1 cellular context compared by ENCODE assay signal in the genomic region with DNA sequence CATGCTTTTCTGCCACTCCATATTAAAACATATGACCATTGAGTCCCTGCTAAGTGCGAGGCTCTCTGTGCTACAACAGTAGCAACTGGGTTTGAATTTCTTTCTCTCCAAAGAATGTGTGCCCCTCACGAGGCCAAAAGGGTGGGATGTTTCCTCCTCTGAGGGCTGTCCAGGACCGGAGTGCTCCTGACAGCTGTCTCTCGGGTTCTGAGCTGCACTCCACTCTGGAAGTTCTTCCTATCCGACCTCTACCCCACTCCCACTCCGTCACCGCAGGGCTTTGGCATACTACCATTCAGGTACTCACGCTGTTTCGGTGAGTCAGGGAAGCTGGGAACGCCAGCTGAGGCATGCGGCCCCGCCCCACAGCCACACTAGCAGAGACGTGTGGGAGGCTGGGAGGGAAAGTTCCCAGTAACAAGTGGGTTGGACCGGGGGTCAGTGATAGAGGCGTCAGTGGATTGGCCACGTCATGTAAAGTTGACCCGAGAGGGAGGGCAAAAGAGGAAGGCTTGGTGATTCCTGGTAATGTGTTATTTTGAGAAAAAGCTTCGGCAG.
A peak's percentile ranks its signal among the peaks of the same experiment; 100 is the strongest.
TF ChIP-seq lines count a peak whose summit lies in the region.

No MANE protein-coding gene starts in this region.

TF ChIP-seq in HEK293, 187 proteins besides CTCF, POLR2A, EP300 and RAD21 (continued from another document and continues in another):
- TF ChIP-seq, protein P1, sequence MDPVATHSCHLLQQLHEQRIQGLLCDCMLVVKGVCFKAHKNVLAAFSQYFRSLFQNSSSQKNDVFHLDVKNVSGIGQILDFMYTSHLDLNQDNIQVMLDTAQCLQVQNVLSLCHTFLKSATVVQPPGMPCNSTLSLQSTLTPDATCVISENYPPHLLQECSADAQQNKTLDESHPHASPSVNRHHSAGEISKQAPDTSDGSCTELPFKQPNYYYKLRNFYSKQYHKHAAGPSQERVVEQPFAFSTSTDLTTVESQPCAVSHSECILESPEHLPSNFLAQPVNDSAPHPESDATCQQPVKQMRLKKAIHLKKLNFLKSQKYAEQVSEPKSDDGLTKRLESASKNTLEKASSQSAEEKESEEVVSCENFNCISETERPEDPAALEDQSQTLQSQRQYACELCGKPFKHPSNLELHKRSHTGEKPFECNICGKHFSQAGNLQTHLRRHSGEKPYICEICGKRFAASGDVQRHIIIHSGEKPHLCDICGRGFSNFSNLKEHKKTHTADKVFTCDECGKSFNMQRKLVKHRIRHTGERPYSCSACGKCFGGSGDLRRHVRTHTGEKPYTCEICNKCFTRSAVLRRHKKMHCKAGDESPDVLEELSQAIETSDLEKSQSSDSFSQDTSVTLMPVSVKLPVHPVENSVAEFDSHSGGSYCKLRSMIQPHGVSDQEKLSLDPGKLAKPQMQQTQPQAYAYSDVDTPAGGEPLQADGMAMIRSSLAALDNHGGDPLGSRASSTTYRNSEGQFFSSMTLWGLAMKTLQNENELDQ (tag by site-specific recombination; IDR thresholded peaks at IDR 0.05; ENCODE audit: low read depth) = no peak
- TF ChIP-seq ZNF335 (tag by site-specific recombination; conservative IDR thresholded peaks at IDR 0.05) = no peak
- no peak for TF ChIP-seq HOXC10 (CRISPR knock-in tag; IDR thresholded peaks at IDR 0.05)
- TF ChIP-seq ZBTB8A (tag by site-specific recombination; IDR thresholded peaks at IDR 0.05) = no peak
- TF ChIP-seq HOXD13 (CRISPR knock-in tag; IDR thresholded peaks at IDR 0.05; ENCODE audit: borderline replicate concordance) = no peak
- no peak for TF ChIP-seq ZNF791 (tag by site-specific recombination; IDR thresholded peaks at IDR 0.05)
- TF ChIP-seq ZNF2 (tag by site-specific recombination; IDR thresholded peaks at IDR 0.05) = no peak
- TF ChIP-seq ZNF366 (tag by site-specific recombination; conservative IDR thresholded peaks at IDR 0.05) = peak; percentile 73
- TF ChIP-seq, protein P2, sequence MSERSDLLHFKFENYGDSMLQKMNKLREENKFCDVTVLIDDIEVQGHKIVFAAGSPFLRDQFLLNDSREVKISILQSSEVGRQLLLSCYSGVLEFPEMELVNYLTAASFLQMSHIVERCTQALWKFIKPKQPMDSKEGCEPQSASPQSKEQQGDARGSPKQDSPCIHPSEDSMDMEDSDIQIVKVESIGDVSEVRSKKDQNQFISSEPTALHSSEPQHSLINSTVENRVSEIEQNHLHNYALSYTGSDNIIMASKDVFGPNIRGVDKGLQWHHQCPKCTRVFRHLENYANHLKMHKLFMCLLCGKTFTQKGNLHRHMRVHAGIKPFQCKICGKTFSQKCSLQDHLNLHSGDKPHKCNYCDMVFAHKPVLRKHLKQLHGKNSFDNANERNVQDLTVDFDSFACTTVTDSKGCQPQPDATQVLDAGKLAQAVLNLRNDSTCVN (tag by site-specific recombination; optimal IDR thresholded peaks at IDR 0.05) = no peak
- no peak for TF ChIP-seq ZNF529 (tag by site-specific recombination; IDR thresholded peaks at IDR 0.05; ENCODE audit: insufficient replicate concordance)
- no peak for TF ChIP-seq YY2 (tag by site-specific recombination; IDR thresholded peaks at IDR 0.05)
- TF ChIP-seq ZNF248 (tag by site-specific recombination; IDR thresholded peaks at IDR 0.05) = no peak
- TF ChIP-seq, protein P3, sequence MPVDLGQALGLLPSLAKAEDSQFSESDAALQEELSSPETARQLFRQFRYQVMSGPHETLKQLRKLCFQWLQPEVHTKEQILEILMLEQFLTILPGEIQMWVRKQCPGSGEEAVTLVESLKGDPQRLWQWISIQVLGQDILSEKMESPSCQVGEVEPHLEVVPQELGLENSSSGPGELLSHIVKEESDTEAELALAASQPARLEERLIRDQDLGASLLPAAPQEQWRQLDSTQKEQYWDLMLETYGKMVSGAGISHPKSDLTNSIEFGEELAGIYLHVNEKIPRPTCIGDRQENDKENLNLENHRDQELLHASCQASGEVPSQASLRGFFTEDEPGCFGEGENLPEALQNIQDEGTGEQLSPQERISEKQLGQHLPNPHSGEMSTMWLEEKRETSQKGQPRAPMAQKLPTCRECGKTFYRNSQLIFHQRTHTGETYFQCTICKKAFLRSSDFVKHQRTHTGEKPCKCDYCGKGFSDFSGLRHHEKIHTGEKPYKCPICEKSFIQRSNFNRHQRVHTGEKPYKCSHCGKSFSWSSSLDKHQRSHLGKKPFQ (tag by site-specific recombination; IDR thresholded peaks at IDR 0.05) = no peak
- TF ChIP-seq, protein P4, sequence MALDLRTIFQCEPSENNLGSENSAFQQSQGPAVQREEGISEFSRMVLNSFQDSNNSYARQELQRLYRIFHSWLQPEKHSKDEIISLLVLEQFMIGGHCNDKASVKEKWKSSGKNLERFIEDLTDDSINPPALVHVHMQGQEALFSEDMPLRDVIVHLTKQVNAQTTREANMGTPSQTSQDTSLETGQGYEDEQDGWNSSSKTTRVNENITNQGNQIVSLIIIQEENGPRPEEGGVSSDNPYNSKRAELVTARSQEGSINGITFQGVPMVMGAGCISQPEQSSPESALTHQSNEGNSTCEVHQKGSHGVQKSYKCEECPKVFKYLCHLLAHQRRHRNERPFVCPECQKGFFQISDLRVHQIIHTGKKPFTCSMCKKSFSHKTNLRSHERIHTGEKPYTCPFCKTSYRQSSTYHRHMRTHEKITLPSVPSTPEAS (tag by site-specific recombination; IDR thresholded peaks at IDR 0.05) = no peak
- TF ChIP-seq, protein P5, sequence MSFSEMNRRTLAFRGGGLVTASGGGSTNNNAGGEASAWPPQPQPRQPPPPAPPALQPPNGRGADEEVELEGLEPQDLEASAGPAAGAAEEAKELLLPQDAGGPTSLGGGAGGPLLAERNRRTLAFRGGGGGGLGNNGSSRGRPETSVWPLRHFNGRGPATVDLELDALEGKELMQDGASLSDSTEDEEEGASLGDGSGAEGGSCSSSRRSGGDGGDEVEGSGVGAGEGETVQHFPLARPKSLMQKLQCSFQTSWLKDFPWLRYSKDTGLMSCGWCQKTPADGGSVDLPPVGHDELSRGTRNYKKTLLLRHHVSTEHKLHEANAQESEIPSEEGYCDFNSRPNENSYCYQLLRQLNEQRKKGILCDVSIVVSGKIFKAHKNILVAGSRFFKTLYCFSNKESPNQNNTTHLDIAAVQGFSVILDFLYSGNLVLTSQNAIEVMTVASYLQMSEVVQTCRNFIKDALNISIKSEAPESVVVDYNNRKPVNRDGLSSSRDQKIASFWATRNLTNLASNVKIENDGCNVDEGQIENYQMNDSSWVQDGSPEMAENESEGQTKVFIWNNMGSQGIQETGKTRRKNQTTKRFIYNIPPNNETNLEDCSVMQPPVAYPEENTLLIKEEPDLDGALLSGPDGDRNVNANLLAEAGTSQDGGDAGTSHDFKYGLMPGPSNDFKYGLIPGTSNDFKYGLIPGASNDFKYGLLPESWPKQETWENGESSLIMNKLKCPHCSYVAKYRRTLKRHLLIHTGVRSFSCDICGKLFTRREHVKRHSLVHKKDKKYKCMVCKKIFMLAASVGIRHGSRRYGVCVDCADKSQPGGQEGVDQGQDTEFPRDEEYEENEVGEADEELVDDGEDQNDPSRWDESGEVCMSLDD (tag by site-specific recombination; IDR thresholded peaks at IDR 0.05) = no peak
- no peak for TF ChIP-seq ZNF548 (tag by site-specific recombination; IDR thresholded peaks at IDR 0.05)
- TF ChIP-seq, protein P6, sequence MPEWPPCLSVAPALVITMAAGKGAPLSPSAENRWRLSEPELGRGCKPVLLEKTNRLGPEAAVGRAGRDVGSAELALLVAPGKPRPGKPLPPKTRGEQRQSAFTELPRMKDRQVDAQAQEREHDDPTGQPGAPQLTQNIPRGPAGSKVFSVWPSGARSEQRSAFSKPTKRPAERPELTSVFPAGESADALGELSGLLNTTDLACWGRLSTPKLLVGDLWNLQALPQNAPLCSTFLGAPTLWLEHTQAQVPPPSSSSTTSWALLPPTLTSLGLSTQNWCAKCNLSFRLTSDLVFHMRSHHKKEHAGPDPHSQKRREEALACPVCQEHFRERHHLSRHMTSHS (tag by site-specific recombination; IDR thresholded peaks at IDR 0.05) = no peak
- TF ChIP-seq IKZF3 (tag by site-specific recombination; IDR thresholded peaks at IDR 0.05) = peak; percentile 24; the same call in 1 of the 2 replicates
- TF ChIP-seq, protein P7, sequence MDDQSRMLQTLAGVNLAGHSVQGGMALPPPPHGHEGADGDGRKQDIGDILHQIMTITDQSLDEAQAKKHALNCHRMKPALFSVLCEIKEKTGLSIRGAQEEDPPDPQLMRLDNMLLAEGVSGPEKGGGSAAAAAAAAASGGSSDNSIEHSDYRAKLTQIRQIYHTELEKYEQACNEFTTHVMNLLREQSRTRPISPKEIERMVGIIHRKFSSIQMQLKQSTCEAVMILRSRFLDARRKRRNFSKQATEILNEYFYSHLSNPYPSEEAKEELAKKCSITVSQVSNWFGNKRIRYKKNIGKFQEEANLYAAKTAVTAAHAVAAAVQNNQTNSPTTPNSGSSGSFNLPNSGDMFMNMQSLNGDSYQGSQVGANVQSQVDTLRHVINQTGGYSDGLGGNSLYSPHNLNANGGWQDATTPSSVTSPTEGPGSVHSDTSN (CRISPR knock-in tag; IDR thresholded peaks at IDR 0.05) = 0 out of 2 replicates have a peak, but pooled peaks have one; percentile 43
- TF ChIP-seq PRDM1 (tag by site-specific recombination; IDR thresholded peaks at IDR 0.05) = peak; percentile 57; the same call in 1 of the 2 replicates
- TF ChIP-seq ZNF302 (tag by site-specific recombination; IDR thresholded peaks at IDR 0.05; ENCODE audit: low read depth) = no peak
- no peak for TF ChIP-seq ZNF510 (tag by site-specific recombination; IDR thresholded peaks at IDR 0.05; ENCODE audit: insufficient replicate concordance)
- TF ChIP-seq ZBTB48 (tag by site-specific recombination; IDR thresholded peaks at IDR 0.05) = no peak
- no peak for TF ChIP-seq RBAK (tag by site-specific recombination; IDR thresholded peaks at IDR 0.05)
- no peak for TF ChIP-seq ZNF843 (tag by site-specific recombination; IDR thresholded peaks at IDR 0.05)
- no peak for TF ChIP-seq ZNF530 (tag by site-specific recombination; IDR thresholded peaks at IDR 0.05; ENCODE audit: low read depth)
- TF ChIP-seq, protein P8, sequence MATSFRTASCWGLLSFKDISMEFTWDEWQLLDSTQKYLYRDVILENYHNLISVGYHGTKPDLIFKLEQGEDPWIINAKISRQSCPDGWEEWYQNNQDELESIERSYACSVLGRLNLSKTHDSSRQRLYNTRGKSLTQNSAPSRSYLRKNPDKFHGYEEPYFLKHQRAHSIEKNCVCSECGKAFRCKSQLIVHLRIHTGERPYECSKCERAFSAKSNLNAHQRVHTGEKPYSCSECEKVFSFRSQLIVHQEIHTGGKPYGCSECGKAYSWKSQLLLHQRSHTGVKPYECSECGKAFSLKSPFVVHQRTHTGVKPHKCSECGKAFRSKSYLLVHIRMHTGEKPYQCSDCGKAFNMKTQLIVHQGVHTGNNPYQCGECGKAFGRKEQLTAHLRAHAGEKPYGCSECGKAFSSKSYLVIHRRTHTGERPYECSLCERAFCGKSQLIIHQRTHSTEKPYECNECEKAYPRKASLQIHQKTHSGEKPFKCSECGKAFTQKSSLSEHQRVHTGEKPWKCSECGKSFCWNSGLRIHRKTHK (tag by site-specific recombination; IDR thresholded peaks at IDR 0.05) = no peak
- TF ChIP-seq SP2 (tag by site-specific recombination; IDR thresholded peaks at IDR 0.05) = peak; percentile 84
- TF ChIP-seq, protein P9, sequence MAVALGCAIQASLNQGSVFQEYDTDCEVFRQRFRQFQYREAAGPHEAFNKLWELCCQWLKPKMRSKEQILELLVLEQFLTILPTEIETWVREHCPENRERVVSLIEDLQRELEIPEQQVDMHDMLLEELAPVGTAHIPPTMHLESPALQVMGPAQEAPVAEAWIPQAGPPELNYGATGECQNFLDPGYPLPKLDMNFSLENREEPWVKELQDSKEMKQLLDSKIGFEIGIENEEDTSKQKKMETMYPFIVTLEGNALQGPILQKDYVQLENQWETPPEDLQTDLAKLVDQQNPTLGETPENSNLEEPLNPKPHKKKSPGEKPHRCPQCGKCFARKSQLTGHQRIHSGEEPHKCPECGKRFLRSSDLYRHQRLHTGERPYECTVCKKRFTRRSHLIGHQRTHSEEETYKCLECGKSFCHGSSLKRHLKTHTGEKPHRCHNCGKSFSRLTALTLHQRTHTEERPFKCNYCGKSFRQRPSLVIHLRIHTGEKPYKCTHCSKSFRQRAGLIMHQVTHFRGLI (tag by site-specific recombination; IDR thresholded peaks at IDR 0.05) = no peak
- no peak for TF ChIP-seq ZNF621 (tag by site-specific recombination; IDR thresholded peaks at IDR 0.05)
- TF ChIP-seq ZNF76 (tag by site-specific recombination; IDR thresholded peaks at IDR 0.05; ENCODE audit: borderline replicate concordance, low read depth) = peak; percentile 86
- peak; percentile 76 for TF ChIP-seq KLF1 (tag by site-specific recombination; IDR thresholded peaks at IDR 0.05)
- TF ChIP-seq ZNF16 (tag by site-specific recombination; IDR thresholded peaks at IDR 0.05; ENCODE audit: low read depth) = no peak
- no peak; the same call in 1 of the 2 replicates for TF ChIP-seq ZNF394 (tag by site-specific recombination; IDR thresholded peaks at IDR 0.05; ENCODE audit: borderline replicate concordance)
- TF ChIP-seq ZNF121 (tag by site-specific recombination; IDR thresholded peaks at IDR 0.05) = no peak
- TF ChIP-seq ZNF433 (tag by site-specific recombination; IDR thresholded peaks at IDR 0.05; ENCODE audit: low read depth) = no peak
- no peak for TF ChIP-seq ZNF324 (tag by site-specific recombination; IDR thresholded peaks at IDR 0.05)
- peak; percentile 14; the same call in 1 of the 2 replicates for TF ChIP-seq GLIS1 (tag by site-specific recombination; IDR thresholded peaks at IDR 0.05)
- no peak; the same call in 1 of the 2 replicates for TF ChIP-seq ZFP37 (tag by site-specific recombination; IDR thresholded peaks at IDR 0.05)
- TF ChIP-seq FEZF1 (tag by site-specific recombination; IDR thresholded peaks at IDR 0.05) = no peak
- peak; percentile 56 for TF ChIP-seq KLF8 (tag by site-specific recombination; IDR thresholded peaks at IDR 0.05)
- TF ChIP-seq ZNF175 (tag by site-specific recombination; IDR thresholded peaks at IDR 0.05) = no peak
- TF ChIP-seq ZBTB17 (tag by site-specific recombination; IDR thresholded peaks at IDR 0.05) = peak; percentile 44
- no peak for TF ChIP-seq HOXA7 (CRISPR knock-in tag; IDR thresholded peaks at IDR 0.05; ENCODE audit: borderline replicate concordance)
- TF ChIP-seq ZNF292 (tag by site-specific recombination; IDR thresholded peaks at IDR 0.05; ENCODE audit: borderline replicate concordance, low read depth) = no peak
- TF ChIP-seq ZNF514 (tag by site-specific recombination; IDR thresholded peaks at IDR 0.05) = no peak
- no peak for TF ChIP-seq ZNF544 (tag by site-specific recombination; IDR thresholded peaks at IDR 0.05)
- TF ChIP-seq ZNF701 (tag by site-specific recombination; IDR thresholded peaks at IDR 0.05) = no peak
